Comparison of ENCODE assay signal across 1 cellular context in the genomic region with DNA sequence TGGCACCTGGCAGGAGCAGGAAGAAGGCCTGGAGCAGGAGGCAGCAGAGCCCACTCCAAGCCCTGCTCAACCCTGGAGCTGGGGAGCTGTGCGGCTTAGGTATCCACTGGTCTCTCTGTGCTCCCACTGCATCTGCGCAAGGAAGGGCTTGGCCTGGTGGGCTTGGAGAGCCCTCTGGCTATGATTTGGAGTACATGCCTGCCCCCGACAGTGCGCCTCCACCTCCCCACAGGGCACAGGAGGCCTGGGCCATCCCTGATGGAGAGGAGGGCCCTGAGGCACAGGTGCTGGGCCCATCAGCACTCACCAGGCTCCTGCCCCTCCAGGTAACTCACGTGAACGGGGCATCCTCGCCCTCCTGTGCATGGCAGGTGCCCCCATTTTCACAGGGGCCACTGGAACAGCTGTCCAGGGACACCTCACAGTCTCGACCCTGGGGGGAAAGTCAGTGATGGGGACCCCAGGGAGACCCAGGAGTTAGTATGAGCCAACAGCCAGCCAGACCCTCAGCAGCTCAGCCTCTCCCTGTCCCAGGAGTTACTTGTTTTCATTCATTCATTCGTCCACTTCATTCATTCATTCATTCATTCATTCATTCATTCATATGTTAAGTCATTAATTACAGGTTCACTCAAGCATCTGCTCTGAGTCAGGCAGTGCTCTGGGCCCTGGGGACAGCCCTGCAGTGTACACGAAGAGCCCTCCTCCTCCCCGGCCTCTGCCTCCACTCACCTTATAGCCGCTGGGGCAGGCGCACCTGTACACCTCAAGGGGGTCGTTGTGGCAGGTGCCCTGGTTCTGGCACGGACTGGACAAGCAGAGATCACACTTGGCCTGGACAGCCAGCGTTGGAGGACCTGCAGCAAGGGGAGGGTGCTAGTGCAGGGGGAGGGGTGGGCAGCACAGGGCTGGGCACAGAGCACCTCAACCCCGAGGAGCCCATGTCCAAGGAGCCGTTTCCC.
TF ChIP-seq lines count a peak whose summit lies in the region.

No MANE protein-coding gene starts in this region.

TF ChIP-seq in H1, 55 proteins besides CTCF, POLR2A, EP300 and RAD21 (continued from another document):
- no peak for TF ChIP-seq TAF1 (IDR thresholded peaks at IDR 0.05; ENCODE audit: low read depth, low read length)
